26 cellular contexts compared by ENCODE assay signal in the genomic region with DNA sequence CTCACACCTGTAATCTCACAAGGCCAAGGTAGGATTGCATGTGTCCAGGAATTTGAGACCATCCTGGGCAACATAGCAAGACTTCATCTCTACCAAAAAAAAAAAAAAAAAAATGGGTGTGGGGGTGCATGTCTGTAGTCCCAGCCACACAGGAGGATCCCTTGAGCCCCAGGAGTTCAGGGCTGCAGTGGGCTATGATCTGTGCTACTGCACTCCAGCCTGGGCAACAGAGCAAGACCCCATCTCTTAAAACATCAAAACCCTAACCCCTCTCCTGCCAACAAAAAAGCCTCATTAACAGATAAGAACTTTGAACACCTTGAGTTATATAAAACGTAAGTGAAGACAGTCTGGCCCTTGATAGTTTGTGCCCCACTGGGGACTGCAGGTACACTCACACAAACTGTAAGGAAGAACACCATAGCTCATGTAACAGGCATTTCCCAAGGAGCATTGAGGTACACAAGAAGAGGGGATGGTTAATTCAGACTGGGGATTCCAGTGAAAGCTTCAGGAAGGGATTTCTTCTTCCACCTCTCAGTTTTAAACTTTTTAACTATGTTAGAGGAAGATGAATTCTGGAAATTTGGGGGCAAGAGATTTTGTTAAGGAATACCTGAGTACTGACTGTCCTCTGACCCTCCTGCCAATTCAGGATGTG. TPM values are rescaled to one million over a fixed set of nuclear protein-coding genes. Genes with fewer than 3 reads are reported as not detected.
DNase-seq lines count a peak whose midpoint lies in the region; ATAC-seq and TF ChIP-seq lines count a peak whose summit lies in the region.
"Had no signal": no experiment of that assay in that cellular context is flagged by ENCODE, and none has a peak within 500 bp of the region (broad histone marks: within the 10 kb centered on the region; RNA-seq: fewer than 3 reads in every experiment).

No MANE protein-coding gene starts in this region.

- H3K36me3 ChIP-seq in cardiac muscle cell (no peaks in the 10 kb centered on the region), heart left ventricle (no peaks in the 10 kb centered on the region), KOPT-K1 (ENCODE audit: insufficient read depth, low read length) (no peaks in the 10 kb centered on the region)
- H3K36me3 ChIP-seq: BE2C, breast epithelium, esophagus muscularis mucosa, gastrocnemius medialis, left ventricle myocardium inferior had no signal

- ATAC-seq in heart left ventricle (no peak), GM19455 (IDR thresholded peaks at IDR 0.05; ENCODE audit: unreplicated experiment) (no peak)
- peak; percentile 29 for ATAC-seq in effector memory CD8-positive, alpha-beta T cell (replicated peaks)
- ATAC-seq: A549 had no signal

- no peak for DNase-seq in cardiac muscle cell (ENCODE audit: low read depth in 1 of 2, low spot score in 1 of 2)
- DNase-seq in heart left ventricle, result no peak
- DNase-seq in effector memory CD8-positive, alpha-beta T cell, result no peak
- no peak for DNase-seq in MCF 10A (ENCODE audit: unreplicated experiment)
- DNase-seq in NCI-H2227 treated with DMSO at 0.1 percent for 48 hours (lab: John Stamatoyannopoulos, UW), result no peak
- no peak for DNase-seq in effector CD4-positive, alpha-beta T cell
- DNase-seq: activated B cell treated with CpG ODN at 0.5 μM for 24 hours; activated CD4-positive, alpha-beta T cell treated with anti-CD3 and anti-CD28 coated beads, Interleukin-2, amount 50 U/mL, for 48 hours; activated naive CD4-positive, alpha-beta T cell; BE2C; gastrocnemius medialis; GOT3; left ventricle myocardium inferior; naive B cell; NCI-H1105 treated with DMSO at 0.1 percent for 48 hours; NCI-H2029; NCI-H226; NCI-H748 treated with DMSO at 0.1 percent for 48 hours; Right ventricle myocardium superior; T1000 had no signal

- no peaks in the 10 kb centered on the region for H3K9me3 ChIP-seq in cardiac muscle cell (ENCODE audit: low read depth)
- H3K9me3 ChIP-seq in heart left ventricle, result no peaks in the 10 kb centered on the region
- H3K9me3 ChIP-seq in KOPT-K1 (ENCODE audit: insufficient read depth, low read length, poor library complexity, severe bottlenecking), result no peaks in the 10 kb centered on the region
- H3K9me3 ChIP-seq: A549, BE2C, breast epithelium, esophagus muscularis mucosa, gastrocnemius medialis, left ventricle myocardium inferior had no signal

- CTCF ChIA-PET in MCF 10A (lab: Yijun Ruan, JAX), result interaction anchor here (0.6 to 2.1 kb wide), 4 partner anchors 9 to 226 kb away, joined by 3 to 9 read pairs (median 4); no protein-coding TSS in a partner anchor

- POLR2A ChIA-PET in MCF 10A (lab: Yijun Ruan, JAX), result interaction anchor here (0.7 to 1.3 kb wide), 4 partner anchors 11 to 664 kb away, joined by 3 read pairs; no protein-coding TSS in a partner anchor

- no peak for TF ChIP-seq POLR2A in heart left ventricle (IDR thresholded peaks at IDR 0.05)

- H3K27me3 ChIP-seq in cardiac muscle cell, result no peaks in the 10 kb centered on the region
- no peaks in the 10 kb centered on the region for H3K27me3 ChIP-seq in heart left ventricle
- H3K27me3 ChIP-seq: BE2C, breast epithelium, esophagus muscularis mucosa, gastrocnemius medialis had no signal

- no peak overlapping the region for H3K27ac Mint-ChIP-seq in effector memory CD8-positive, alpha-beta T cell
- no peak overlapping the region for H3K27ac Mint-ChIP-seq in MCF 10A (ENCODE audit: low read depth, unreplicated experiment)
- H3K27ac Mint-ChIP-seq: activated B cell treated with CpG ODN at 0.5 μM for 24 hours, type B pancreatic cell had no signal

- intact Hi-C loops in heart left ventricle (cut with DNase I), result no loop called here
- intact Hi-C loops in MCF 10A (cut with micrococcal nuclease), result no loop called here

- no peaks in the 10 kb centered on the region for H3K9me3 Mint-ChIP-seq in effector memory CD8-positive, alpha-beta T cell
- H3K9me3 Mint-ChIP-seq in MCF 10A (ENCODE audit: unreplicated experiment), result no peaks in the 10 kb centered on the region
- H3K9me3 Mint-ChIP-seq: activated B cell treated with CpG ODN at 0.5 μM for 24 hours, naive B cell, type B pancreatic cell had no signal

- H3K4me3 ChIP-seq in cardiac muscle cell (no peak overlapping the region), heart left ventricle (no peak overlapping the region)
- H3K4me3 ChIP-seq: A549, breast epithelium, esophagus muscularis mucosa, gastrocnemius medialis, left ventricle myocardium inferior had no signal

- BruUV-seq in MCF 10A (replicated peaks; lab: Mats Ljungman, UMichigan), result no TSS peak

- no peak overlapping the region for H3K4me3 Mint-ChIP-seq in effector memory CD8-positive, alpha-beta T cell
- H3K4me3 Mint-ChIP-seq in MCF 10A (ENCODE audit: unreplicated experiment), result no peak overlapping the region
- H3K4me3 Mint-ChIP-seq: activated B cell treated with CpG ODN at 0.5 μM for 24 hours, naive B cell, type B pancreatic cell had no signal

- TF ChIP-seq CTCF in cardiac muscle cell (IDR thresholded peaks at IDR 0.05; ENCODE audit: low read depth, low read length) (no peak), heart left ventricle (IDR thresholded peaks at IDR 0.05) (no peak), MCF 10A (IDR thresholded peaks at IDR 0.05; ENCODE audit: unreplicated experiment) (no peak)

- 66 to 83% (median 73%) methylated on average over 1 of the region's 1 CpG for WGBS in heart left ventricle, 4 donors

- H3K27me3 Mint-ChIP-seq in effector memory CD8-positive, alpha-beta T cell, result no peaks in the 10 kb centered on the region
- H3K27me3 Mint-ChIP-seq in MCF 10A (ENCODE audit: insufficient read depth, unreplicated experiment), result no peaks in the 10 kb centered on the region
- H3K27me3 Mint-ChIP-seq: activated B cell treated with CpG ODN at 0.5 μM for 24 hours, naive B cell, type B pancreatic cell had no signal

- H3K27ac ChIP-seq in cardiac muscle cell, result peak overlapping the region; percentile 75
- no peak overlapping the region for H3K27ac ChIP-seq in heart left ventricle
- H3K27ac ChIP-seq in KOPT-K1 (ENCODE audit: low read depth, low read length, poor library complexity, severe bottlenecking), result peak overlapping the region; percentile 25
- H3K27ac ChIP-seq: A549, breast epithelium, esophagus muscularis mucosa, gastrocnemius medialis, left ventricle myocardium inferior had no signal

- peaks cover 14 to 19% of the 10 kb centered on the region in 2 donors for H3K4me1 Mint-ChIP-seq in effector memory CD8-positive, alpha-beta T cell (ENCODE audit: low read depth in 2 of 2)
- peaks cover 2% of the 10 kb centered on the region for H3K4me1 Mint-ChIP-seq in MCF 10A (ENCODE audit: insufficient read depth, unreplicated experiment)

- H3K36me3 Mint-ChIP-seq in effector memory CD8-positive, alpha-beta T cell (ENCODE audit: insufficient read depth), result peaks cover 5% of the 10 kb centered on the region
- H3K36me3 Mint-ChIP-seq in MCF 10A (ENCODE audit: insufficient read depth, unreplicated experiment), result no peaks in the 10 kb centered on the region
- H3K36me3 Mint-ChIP-seq: naive B cell had no signal

- H3K4me1 ChIP-seq in cardiac muscle cell (ENCODE audit: low read depth) (peaks cover 11% of the 10 kb centered on the region), heart left ventricle (peaks cover 0 to 60% (median 14%) of the 10 kb centered on the region in 12 donors)
- H3K4me1 ChIP-seq: A549, BE2C, breast epithelium had no signal

RNA-seq across cellular contexts. Expression of a gene that starts 34.7 kb away (rescaled TPM):
- total RNA-seq in cardiac muscle cell (33.0 and 50.3 TPM in 2 replicates), heart left ventricle (10 to 100 TPM; 29.7 to 84.3 (median 38.0) TPM), MCF 10A (2022) (74.4 and 84.7 TPM in 2 replicates)
- polyA plus RNA-seq in cardiac muscle cell (80.3 and 94.2 TPM in 2 replicates), heart left ventricle (10 to 100 TPM; 21.9 to 27.7 TPM)

Comparison
In these comparisons a context has a peak if more than half of its experiments do, and no peak if none do; other contexts are left out.
1. H3K27ac ChIP-seq: peak in cardiac muscle cell (single experiment) and KOPT-K1 (single experiment); none in heart left ventricle (0 of 12).